1 cellular context compared by ENCODE assay signal in genomic region chr14:102768223-102769048, GRCh38.
TF ChIP-seq lines count a peak whose summit lies in the region.

No MANE protein-coding gene starts in this region.

TF ChIP-seq in H1, 55 proteins besides CTCF, POLR2A, EP300 and RAD21:
- TF ChIP-seq GABPA (IDR thresholded peaks at IDR 0.05; ENCODE audit: borderline replicate concordance, insufficient read depth, low read length) (no peak), BACH1 (IDR thresholded peaks at IDR 0.05; ENCODE audit: low read length) (no peak), KDM1A (IDR thresholded peaks at IDR 0.05; ENCODE audit: borderline replicate concordance, low read length) (no peak), CHD2 (IDR thresholded peaks at IDR 0.05; ENCODE audit: low read length) (no peak), POLR2AphosphoS5 (IDR thresholded peaks at IDR 0.05; ENCODE audit: low read depth, low read length) (no peak), RFX5 (IDR thresholded peaks at IDR 0.05; ENCODE audit: borderline replicate concordance, low read depth, low read length) (no peak), SRF (IDR thresholded peaks at IDR 0.05; ENCODE audit: low read depth, low read length) (no peak), YY1 (IDR thresholded peaks at IDR 0.05; ENCODE audit: low read depth, low read length) (no peak), CBX8 (IDR thresholded peaks at IDR 0.05; ENCODE audit: borderline replicate concordance, low read depth, low read length) (no peak), RBBP5 (IDR thresholded peaks at IDR 0.05; ENCODE audit: borderline replicate concordance, low read depth, low read length) (no peak), NRF1 (IDR thresholded peaks at IDR 0.05; ENCODE audit: low read depth, low read length) (no peak), SIRT6 (IDR thresholded peaks at IDR 0.05; ENCODE audit: low read length) (no peak), CREB1 (IDR thresholded peaks at IDR 0.05) (no peak), HDAC6 (IDR thresholded peaks at IDR 0.05; ENCODE audit: low read depth, low read length) (no peak), CEBPB (IDR thresholded peaks at IDR 0.05; ENCODE audit: low read depth, low read length) (no peak)
